In genomic region chr4:1364217-1364616, GRCh38 we compare ENCODE assay signal across 25 cellular contexts. TPM values are rescaled to one million over a fixed set of nuclear protein-coding genes. Genes with fewer than 3 reads are reported as not detected.
DNase-seq lines count a peak whose midpoint lies in the region; ATAC-seq and TF ChIP-seq lines count a peak whose summit lies in the region.
"Had no signal": no experiment of that assay in that cellular context is flagged by ENCODE, and none has a peak within 500 bp of the region (broad histone marks: within the 10 kb centered on the region; RNA-seq: fewer than 3 reads in every experiment).

No MANE protein-coding gene starts in this region.

- H3K36me3 Mint-ChIP-seq in chondrocyte (ENCODE audit: low read depth), result peaks cover 1% of the 10 kb centered on the region
- H3K36me3 Mint-ChIP-seq: CD4-positive, CD25-positive, alpha-beta regulatory T cell had no signal

- no peaks in the 10 kb centered on the region for H4K20me1 ChIP-seq in hepatocyte (ENCODE audit: insufficient read depth, poor library complexity, severe bottlenecking)

- H3K18ac ChIP-seq in neuronal stem cell (ENCODE audit: low read length), result no peak overlapping the region

- H2AK5ac ChIP-seq in neuronal stem cell (ENCODE audit: low read depth, low read length), result no peak overlapping the region

- DNase-seq in left ventricle myocardium superior (peak; percentile 9), right atrium auricular region (ENCODE audit: low spot score) (no peak), chondrocyte (ENCODE audit: low spot score) (peak; percentile 64), neuronal stem cell (ENCODE audit: low spot score) (no peak), EL (no peak), hepatocyte (ENCODE audit: low spot score) (no peak)
- DNase-seq: 8988T; ACHN; C1 segment of cervical spinal cord; CD4-positive, alpha-beta memory T cell; CD4-positive, CD25-positive, alpha-beta regulatory T cell; COR-L47; DMS 273 treated with DMSO at 0.1 percent for 48 hours; DMS153; DMS53; DMS79; DND-41; GF-D8 had no signal

- H3K9me3 ChIP-seq in right atrium auricular region (no peaks in the 10 kb centered on the region), neuronal stem cell (replicated peaks in 1 of 2; ENCODE audit: control insufficient read depth in 2 of 2, insufficient read depth in 1 of 2, low read depth in 1 of 2, low read length in 2 of 2) (no peaks in the 10 kb centered on the region), hepatocyte (ENCODE audit: low read depth) (no peaks in the 10 kb centered on the region)
- H3K9me3 ChIP-seq: BE2C, BLaER1 had no signal

- no peak overlapping the region for H3K4me2 ChIP-seq in neuronal stem cell (ENCODE audit: insufficient read depth, low read length, poor library complexity, severe bottlenecking)
- H3K4me2 ChIP-seq in hepatocyte, result no peak overlapping the region

- H3K27me3 ChIP-seq in right atrium auricular region (no peaks in the 10 kb centered on the region), neuronal stem cell (ENCODE audit: control insufficient read depth in 3 of 3, insufficient read depth in 3 of 3, low read depth in 1 of 3, low read length in 3 of 3) (no peaks in the 10 kb centered on the region), hepatocyte (no peaks in the 10 kb centered on the region)
- H3K27me3 ChIP-seq: BE2C, BLaER1 had no signal

- H3K4me1 Mint-ChIP-seq in chondrocyte (ENCODE audit: low read depth), result no peaks in the 10 kb centered on the region
- H3K4me1 Mint-ChIP-seq: CD14-positive monocyte; CD8-positive, alpha-beta memory T cell had no signal

- no CpG with 5 or more reads among the region's 18 CpGs for WGBS in neuronal stem cell (ENCODE audit: extremely low coverage in 2 of 2, insufficient read length in 2 of 2, insufficient replicate concordance in 1 of 2), 2 donors
- 94% methylated on average over 12 of the region's 18 CpGs for WGBS in hepatocyte (ENCODE audit: low lambda C conversion rate, missing lambda C conversion rate)

- no peak overlapping the region for H3K14ac ChIP-seq in neuronal stem cell (ENCODE audit: low read length)

- H3K36me3 ChIP-seq in right atrium auricular region, result peaks cover 5% of the 10 kb centered on the region
- H3K36me3 ChIP-seq in neuronal stem cell (replicated peaks in 1 of 2; ENCODE audit: control insufficient read depth in 2 of 2, insufficient read depth in 2 of 2, low read length in 2 of 2), result peaks cover 0 to 9% of the 10 kb centered on the region in 2 donors
- no peaks in the 10 kb centered on the region for H3K36me3 ChIP-seq in hepatocyte (replicated peaks; ENCODE audit: insufficient read depth, low read depth)
- H3K36me3 ChIP-seq: BLaER1 had no signal

- H4K91ac ChIP-seq in neuronal stem cell (ENCODE audit: low read depth, low read length, poor library complexity), result no peak overlapping the region

- H3K4me3 ChIP-seq in right atrium auricular region (no peak overlapping the region), neuronal stem cell (ENCODE audit: low read length in 2 of 2) (no peak overlapping the region), hepatocyte (no peak overlapping the region)
- H3K4me3 ChIP-seq: BLaER1 had no signal

- H3K27ac Mint-ChIP-seq in chondrocyte (ENCODE audit: unreplicated experiment), result no peak overlapping the region
- H3K27ac Mint-ChIP-seq: CD14-positive monocyte; CD4-positive, alpha-beta memory T cell; CD8-positive, alpha-beta memory T cell had no signal

- H3K4ac ChIP-seq in neuronal stem cell (ENCODE audit: low read length), result no peak overlapping the region

- no peaks in the 10 kb centered on the region for H3K79me2 ChIP-seq in hepatocyte

- peaks cover 5% of the 10 kb centered on the region for H3K79me1 ChIP-seq in neuronal stem cell (ENCODE audit: low read depth, low read length)

- peak overlapping the region; percentile 50 for H3K9ac ChIP-seq in neuronal stem cell (ENCODE audit: low read depth, low read length, poor library complexity)
- H3K9ac ChIP-seq: BLaER1 had no signal

- no peak overlapping the region for H2BK120ac ChIP-seq in neuronal stem cell (ENCODE audit: low read depth, low read length)

- H3K27ac ChIP-seq in right atrium auricular region (no peak overlapping the region), neuronal stem cell (replicated peaks; ENCODE audit: low read length) (no peak overlapping the region), hepatocyte (no peak overlapping the region)

- no peaks in the 10 kb centered on the region for H3K4me1 ChIP-seq in right atrium auricular region
- no peaks in the 10 kb centered on the region for H3K4me1 ChIP-seq in neuronal stem cell (ENCODE audit: control insufficient read depth in 2 of 2, insufficient read depth in 1 of 2, low read depth in 1 of 2, low read length in 2 of 2)
- no peaks in the 10 kb centered on the region for H3K4me1 ChIP-seq in hepatocyte (ENCODE audit: insufficient read depth)
- H3K4me1 ChIP-seq: BE2C had no signal

- no peak overlapping the region for H3K23ac ChIP-seq in neuronal stem cell (ENCODE audit: low read depth, low read length, poor library complexity)

- no peaks in the 10 kb centered on the region for H3K9me3 Mint-ChIP-seq in chondrocyte (ENCODE audit: low read depth)
- H3K9me3 Mint-ChIP-seq: CD14-positive monocyte; CD4-positive, alpha-beta memory T cell; CD4-positive, CD25-positive, alpha-beta regulatory T cell; CD8-positive, alpha-beta memory T cell had no signal

- H2BK12ac ChIP-seq in neuronal stem cell (ENCODE audit: low read length), result no peak overlapping the region

- H2AFZ ChIP-seq in neuronal stem cell (ENCODE audit: low read length), result no peak overlapping the region
- no peak overlapping the region for H2AFZ ChIP-seq in hepatocyte

- H3K27me3 Mint-ChIP-seq in chondrocyte (ENCODE audit: low read depth), result no peaks in the 10 kb centered on the region
- H3K27me3 Mint-ChIP-seq: CD4-positive, alpha-beta memory T cell; CD4-positive, CD25-positive, alpha-beta regulatory T cell; CD8-positive, alpha-beta memory T cell had no signal

- H3K4me3 Mint-ChIP-seq in chondrocyte (ENCODE audit: unreplicated experiment), result no peak overlapping the region
- H3K4me3 Mint-ChIP-seq: CD14-positive monocyte; CD4-positive, alpha-beta memory T cell; CD4-positive, CD25-positive, alpha-beta regulatory T cell; CD8-positive, alpha-beta memory T cell had no signal

- ATAC-seq in left ventricle myocardium superior, result no peak

- H2BK15ac ChIP-seq in neuronal stem cell (ENCODE audit: low read length), result no peak overlapping the region

- H3K9me2 ChIP-seq in hepatocyte (replicated peaks; ENCODE audit: insufficient read depth), result no peaks in the 10 kb centered on the region

- TF ChIP-seq CTCF in right atrium auricular region (IDR thresholded peaks at IDR 0.05) (no peak), chondrocyte (IDR thresholded peaks at IDR 0.05) (no peak), hepatocyte (IDR thresholded peaks at IDR 0.05; ENCODE audit: poor library complexity) (no peak)

- H4K8ac ChIP-seq in neuronal stem cell (ENCODE audit: low read depth, low read length), result no peak overlapping the region

- no peak overlapping the region for H2BK5ac ChIP-seq in neuronal stem cell (ENCODE audit: low read length)

- intact Hi-C loops in left ventricle myocardium superior (cut with micrococcal nuclease), result no loop called here

RNA-seq across cellular contexts. Expression of gene UVSSA, which starts 17.2 kb away (rescaled TPM):
- total RNA-seq in left ventricle myocardium superior (5.9 TPM), right atrium auricular region (1 to 10 TPM; 4.4 to 7.5 TPM), chondrocyte (20.7 to 35.1 TPM (median 20.9 TPM) in 3 replicates), hepatocyte (5.3 and 11.0 TPM in 2 replicates)
- polyA plus RNA-seq in neuronal stem cell (2013, experiment 1 of 2), result 8.6 TPM
- polyA plus RNA-seq in neuronal stem cell (2013, experiment 2 of 2), result 8.7 TPM
- 10.6 and 12.3 TPM in 2 replicates for polyA plus RNA-seq in hepatocyte

RNA-seq across cellular contexts. Expression of gene NKX1-1, which starts 42.0 kb away (rescaled TPM):
- not detected for total RNA-seq in left ventricle myocardium superior
- total RNA-seq in right atrium auricular region, result not detected
- total RNA-seq in chondrocyte, result not detected in 3 replicates
- polyA plus RNA-seq in neuronal stem cell (2013, experiment 1 of 2), result not detected
- not detected for polyA plus RNA-seq in neuronal stem cell (2013, experiment 2 of 2)
- total RNA-seq in hepatocyte, result not detected in 2 replicates
- polyA plus RNA-seq in hepatocyte, result not detected in 2 replicates
- total RNA-seq: A673; CD4-positive, alpha-beta memory T cell; CD4-positive, CD25-positive, alpha-beta regulatory T cell; CD8-positive, alpha-beta memory T cell; Daoy had no signal
- polyA plus RNA-seq: AG04450; CD14-positive monocyte; CD4-positive, alpha-beta memory T cell; CD4-positive, CD25-positive, alpha-beta regulatory T cell; CD8-positive, alpha-beta memory T cell had no signal

Comparison
In these comparisons a context has a peak if more than half of its experiments do, and no peak if none do; other contexts are left out.
1. DNase-seq: peak in left ventricle myocardium superior (single experiment) and chondrocyte (single experiment); none in right atrium auricular region (single experiment), neuronal stem cell (single experiment), EL (single experiment) and hepatocyte (single experiment).